Comparison of ENCODE assay signal across 22 cellular contexts in the genomic region with DNA sequence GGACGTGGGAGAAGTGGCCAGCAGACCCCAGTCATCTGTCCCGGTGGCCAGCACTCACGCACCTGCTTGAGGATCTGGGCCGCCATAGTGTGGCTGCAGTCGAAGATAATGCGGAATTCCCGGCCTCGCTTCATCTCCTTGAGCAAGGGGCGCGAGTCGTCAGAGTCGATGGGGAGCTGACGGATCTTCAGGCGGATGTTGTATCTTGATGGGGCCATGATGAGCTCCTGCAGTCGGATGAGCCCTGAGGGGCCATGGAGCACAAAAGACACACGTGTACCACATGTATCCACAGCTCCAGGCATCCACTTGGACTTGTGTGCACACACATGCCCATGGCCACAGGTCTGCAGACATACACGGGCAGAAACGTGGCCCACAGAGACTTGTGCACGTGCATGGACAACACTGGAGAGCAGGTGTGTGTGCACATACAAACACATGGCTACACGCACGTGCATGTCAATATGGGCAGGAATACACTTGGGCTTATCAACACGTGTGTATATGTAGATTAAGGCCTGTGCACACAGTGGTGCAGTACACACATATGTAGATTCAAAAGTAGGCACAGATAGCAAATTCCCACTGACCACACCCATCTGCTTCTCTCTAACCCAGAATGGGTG.
DNase-seq lines count a peak whose midpoint lies in the region; ATAC-seq and TF ChIP-seq lines count a peak whose summit lies in the region.
"Had no signal": no experiment of that assay in that cellular context is flagged by ENCODE, and none has a peak within 500 bp of the region (broad histone marks: within the 10 kb centered on the region; RNA-seq: fewer than 3 reads in every experiment).

No MANE protein-coding gene starts in this region.

- no peaks in the 10 kb centered on the region for H3K27me3 Mint-ChIP-seq in chondrocyte (ENCODE audit: low read depth)
- peaks cover 6% of the 10 kb centered on the region for H3K27me3 Mint-ChIP-seq in neural crest cell (ENCODE audit: low read depth)
- no peaks in the 10 kb centered on the region for H3K27me3 Mint-ChIP-seq in activated CD8-positive, alpha-beta T cell treated with anti-CD3 and anti-CD28 coated beads for 36 hours

- H3K4me3 Mint-ChIP-seq in chondrocyte (ENCODE audit: unreplicated experiment) (no peak overlapping the region), neural crest cell (no peak overlapping the region)
- no peak overlapping the region for H3K4me3 Mint-ChIP-seq in activated CD8-positive, alpha-beta T cell treated with anti-CD3 and anti-CD28 coated beads for 36 hours
- H3K4me3 Mint-ChIP-seq: CD4-positive, alpha-beta memory T cell had no signal

- H3K27ac ChIP-seq in spleen: no peak overlapping the region
- H3K27ac ChIP-seq: 22Rv1, BLaER1 had no signal

- CTCF ChIA-PET in activated CD8-positive, alpha-beta T cell treated with anti-CD3 and anti-CD28 coated beads for 36 hours (lab: Charles Lee): interaction anchor here (1.7 kb wide), 1 partner anchor 8 kb away, joined by 5 read pairs; no protein-coding TSS in a partner anchor

- H3K36me3 Mint-ChIP-seq in chondrocyte (ENCODE audit: low read depth) (no peaks in the 10 kb centered on the region), neural crest cell (ENCODE audit: low read depth) (no peaks in the 10 kb centered on the region)
- H3K36me3 Mint-ChIP-seq in activated CD8-positive, alpha-beta T cell treated with anti-CD3 and anti-CD28 coated beads for 36 hours (ENCODE audit: low read depth): no peaks in the 10 kb centered on the region
- H3K36me3 Mint-ChIP-seq: CD4-positive, alpha-beta memory T cell had no signal

- no peak overlapping the region for H3K27ac Mint-ChIP-seq in chondrocyte (ENCODE audit: unreplicated experiment)
- peak overlapping the region; percentile 94 for H3K27ac Mint-ChIP-seq in neural crest cell (ENCODE audit: unreplicated experiment)
- no peak overlapping the region for H3K27ac Mint-ChIP-seq in activated CD8-positive, alpha-beta T cell treated with anti-CD3 and anti-CD28 coated beads for 36 hours

- TF ChIP-seq CTCF in chondrocyte (IDR thresholded peaks at IDR 0.05) (no peak), neural crest cell (conservative IDR thresholded peaks at IDR 0.05) (no peak), spleen (IDR thresholded peaks at IDR 0.05 in 8 of 11, conservative IDR thresholded peaks at IDR 0.05 in 3 of 11) (no peak)
- no peak for TF ChIP-seq CTCF in activated CD8-positive, alpha-beta T cell treated with anti-CD3 and anti-CD28 coated beads for 36 hours (IDR thresholded peaks at IDR 0.05)

- POLR2A ChIA-PET in activated CD8-positive, alpha-beta T cell treated with anti-CD3 and anti-CD28 coated beads for 36 hours (lab: Charles Lee): no interaction called here

- peaks cover 0 to 57% (median 0%) of the 10 kb centered on the region in 7 donors for H3K27me3 ChIP-seq in spleen (replicated peaks in 1 of 7)
- H3K27me3 ChIP-seq: BLaER1 had no signal

- H3K4me1 ChIP-seq in spleen: no peaks in the 10 kb centered on the region
- H3K4me1 ChIP-seq: Caco-2, HAP-1 had no signal

- no peak for ATAC-seq in activated CD8-positive, alpha-beta T cell treated with anti-CD3 and anti-CD28 coated beads for 36 hours

- DNase-seq in activated effector memory CD4-positive, alpha-beta T cell treated with anti-CD3 and anti-CD28 coated beads, Interleukin-2, amount 50 U/mL, for 16 hours: peak; percentile 13
- no peak for DNase-seq in activated effector memory CD4-positive, alpha-beta T cell treated with Interleukin-2 at 50 U/mL for 16 hours
- DNase-seq in chondrocyte (ENCODE audit: low spot score) (peak; percentile 58), neural crest cell (ENCODE audit: low read depth, low spot score) (no peak), spleen (peak; percentile 48), mucosa of gallbladder (ENCODE audit: low spot score) (no peak), SKM-1 (lab: John Stamatoyannopoulos, UW; ENCODE audit: unreplicated experiment) (no peak)
- DNase-seq in activated CD8-positive, alpha-beta T cell treated with anti-CD3 and anti-CD28 coated beads for 36 hours: no peak
- DNase-seq: ACHN; Caco-2; CD4-positive, alpha-beta memory T cell; DMS79 treated with DMSO at 0.1 percent for 48 hours; KG1; NCI-H1436 treated with DMSO at 0.1 percent for 48 hours; NCI-H2029 treated with DMSO at 0.1 percent for 48 hours; NCI-H226; NCI-H774; NK-92 treated with Interleukin-12 subunit alpha and Interleukin-12 subunit beta, amount 100 ng/mL, for 24 hours; SIG-M5 had no signal

- H3K36me3 ChIP-seq in spleen: no peaks in the 10 kb centered on the region
- H3K36me3 ChIP-seq: BLaER1, HAP-1 had no signal

- no peak for TF ChIP-seq POLR2A in spleen (IDR thresholded peaks at IDR 0.05)

- no peaks in the 10 kb centered on the region for H3K9me3 ChIP-seq in spleen
- H3K9me3 ChIP-seq: BLaER1, Caco-2, HAP-1 had no signal

- H3K9me3 Mint-ChIP-seq in chondrocyte (ENCODE audit: low read depth) (no peaks in the 10 kb centered on the region), neural crest cell (no peaks in the 10 kb centered on the region)
- no peaks in the 10 kb centered on the region for H3K9me3 Mint-ChIP-seq in activated CD8-positive, alpha-beta T cell treated with anti-CD3 and anti-CD28 coated beads for 36 hours
- H3K9me3 Mint-ChIP-seq: CD4-positive, alpha-beta memory T cell had no signal

- WGBS in spleen, 5 donors: 89 to 95% (median 91%) methylated on average over 22 of the region's 22 CpGs

- intact Hi-C loops in spleen (cut with DNase I; ENCODE audit: low total_unique reads): no loop called here
- intact Hi-C loops in activated CD8-positive, alpha-beta T cell treated with anti-CD3 and anti-CD28 coated beads for 36 hours (cut with micrococcal nuclease): no loop called here

- H3K4me3 ChIP-seq in spleen: no peak overlapping the region
- H3K4me3 ChIP-seq: BLaER1, HAP-1 had no signal

- H3K4me1 Mint-ChIP-seq in chondrocyte (ENCODE audit: low read depth) (no peaks in the 10 kb centered on the region), neural crest cell (peaks cover 12% of the 10 kb centered on the region)
- no peaks in the 10 kb centered on the region for H3K4me1 Mint-ChIP-seq in activated CD8-positive, alpha-beta T cell treated with anti-CD3 and anti-CD28 coated beads for 36 hours (ENCODE audit: low read depth)
- H3K4me1 Mint-ChIP-seq: CD4-positive, alpha-beta memory T cell had no signal

Comparison
In these comparisons a context has a peak if more than half of its experiments do, and no peak if none do; other contexts are left out.
1. DNase-seq: peak in activated effector memory CD4-positive, alpha-beta T cell treated with anti-CD3 and anti-CD28 coated beads, Interleukin-2, amount 50 U/mL, for 16 hours (single experiment), chondrocyte (single experiment) and spleen (single experiment); none in activated effector memory CD4-positive, alpha-beta T cell treated with Interleukin-2 at 50 U/mL for 16 hours (single experiment), neural crest cell (single experiment), activated CD8-positive, alpha-beta T cell treated with anti-CD3 and anti-CD28 coated beads for 36 hours (single experiment), mucosa of gallbladder (single experiment) and SKM-1 (single experiment).